ENCODE assay signal across 9 cellular contexts in genomic region chr11:38460901-38461300, GRCh38.
DNase-seq lines count a peak whose midpoint lies in the region; TF ChIP-seq lines count a peak whose summit lies in the region.
"Had no signal": no experiment of that assay in that cellular context is flagged by ENCODE, and none has a peak within 500 bp of the region (broad histone marks: within the 10 kb centered on the region; RNA-seq: fewer than 3 reads in every experiment).

No MANE protein-coding gene starts in this region.

- CTCF ChIA-PET in HEK293 (lab: Yijun Ruan, JAX) (no interaction called here), PC-9 (lab: Charles Lee) (no interaction called here)

- intact Hi-C loops in PC-9 (cut with micrococcal nuclease; ENCODE audit: unreplicated experiment) = no loop called here
- intact Hi-C loops in spleen (cut with DNase I; ENCODE audit: low total_unique reads) = no loop called here

- WGBS in spleen, 5 donors = 18 to 39% (median 27%) methylated on average over 2 of the region's 2 CpGs

- no peaks in the 10 kb centered on the region for H3K9me2 ChIP-seq in PC-9 (ENCODE audit: insufficient read depth)

- no TSS peak for BruUV-seq in PC-9 (replicated peaks; lab: Mats Ljungman, UMichigan)

- POLR2A ChIA-PET in HEK293 (lab: Yijun Ruan, JAX) (no interaction called here), PC-9 (lab: Charles Lee; ENCODE audit: unreplicated experiment) (interaction anchor here (0.6 kb wide), 1 partner anchor 188 kb away, joined by 3 read pairs; no protein-coding TSS in a partner anchor)

- peak overlapping the region; percentile 7; the same call in 1 of the 2 replicates for H3K4me2 ChIP-seq in PC-9

- no peak for TF ChIP-seq POLR2A in spleen (IDR thresholded peaks at IDR 0.05)

- H4K20me1 ChIP-seq in PC-9 (ENCODE audit: insufficient read depth) = no peaks in the 10 kb centered on the region

- H3F3A ChIP-seq in PC-9 (ENCODE audit: insufficient read depth, low read depth) = peaks cover 7% of the 10 kb centered on the region; the same call in 1 of the 2 replicates

- peak; percentile 59 to 73 for DNase-seq in PC-9
- DNase-seq in fibroblast of mammary gland (ENCODE audit: low read depth) = peak; percentile 68
- DNase-seq in retinal pigment epithelial cell (ENCODE audit: low read depth) = peak; percentile 73
- no peak for DNase-seq in AML-193 (lab: John Stamatoyannopoulos, UW)
- DNase-seq in spleen = no peak
- DNase-seq in amniotic stem cell (lab: John Stamatoyannopoulos, UW) = no peak
- DNase-seq in NCI-H187 (lab: John Stamatoyannopoulos, UW) = no peak

- H3K9me3 ChIP-seq in HEK293 (ENCODE audit: control insufficient read depth, insufficient read depth, low read depth, low read length) (no peaks in the 10 kb centered on the region), PC-9 (ENCODE audit: insufficient read depth, low read depth) (no peaks in the 10 kb centered on the region; the same call in 1 of the 2 replicates), spleen (peaks cover 0 to 11% (median 0%) of the 10 kb centered on the region in 8 donors)

- no peak overlapping the region for H2AFZ ChIP-seq in PC-9

- no peak for TF ChIP-seq CTCF in HEK293 (tag by site-specific recombination; IDR thresholded peaks at IDR 0.05)
- TF ChIP-seq CTCF in PC-9 (conservative IDR thresholded peaks at IDR 0.05) = no peak
- no peak for TF ChIP-seq CTCF in fibroblast of mammary gland (conservative IDR thresholded peaks at IDR 0.05; ENCODE audit: control insufficient read depth, insufficient read depth, low read depth, low read length)
- no peak for TF ChIP-seq CTCF in retinal pigment epithelial cell (conservative IDR thresholded peaks at IDR 0.05; ENCODE audit: low read depth, low read length)
- TF ChIP-seq CTCF in spleen (IDR thresholded peaks at IDR 0.05 in 8 of 11, conservative IDR thresholded peaks at IDR 0.05 in 3 of 11) = no peak

- H3K27ac ChIP-seq in HEK293 (ENCODE audit: extremely low read depth, low read depth, low read length) (no peak overlapping the region), PC-9 (no peak overlapping the region), spleen (no peak overlapping the region)
- H3K27ac ChIP-seq: coronary artery had no signal

- H3K36me3 ChIP-seq in HEK293 (ENCODE audit: control insufficient read depth in 2 of 2, insufficient read depth in 1 of 2, low read length in 2 of 2) (no peaks in the 10 kb centered on the region), PC-9 (ENCODE audit: low read depth) (no peaks in the 10 kb centered on the region), spleen (no peaks in the 10 kb centered on the region)

- H3K4me3 ChIP-seq in HEK293 (ENCODE audit: low read depth, low read length) (no peak overlapping the region), PC-9 (no peak overlapping the region), fibroblast of mammary gland (ENCODE audit: control insufficient read depth, low read depth, low read length) (no peak overlapping the region), retinal pigment epithelial cell (ENCODE audit: low read length) (no peak overlapping the region), spleen (no peak overlapping the region)
- H3K4me3 ChIP-seq: coronary artery had no signal

- no peaks in the 10 kb centered on the region for H3K79me2 ChIP-seq in PC-9 (ENCODE audit: low read depth)

- no peaks in the 10 kb centered on the region for H3K27me3 ChIP-seq in PC-9 (ENCODE audit: insufficient read depth, low read depth)
- H3K27me3 ChIP-seq in spleen (replicated peaks in 1 of 7) = no peaks in the 10 kb centered on the region

- H3K4me1 ChIP-seq in HEK293 (ENCODE audit: control insufficient read depth, insufficient read depth, low read length) = no peaks in the 10 kb centered on the region
- H3K4me1 ChIP-seq in PC-9 (replicated peaks; ENCODE audit: insufficient read depth) = peaks cover 18% of the 10 kb centered on the region
- no peaks in the 10 kb centered on the region for H3K4me1 ChIP-seq in spleen

TF ChIP-seq in HEK293, 187 proteins besides CTCF, POLR2A, EP300 and RAD21:
- TF ChIP-seq BCL6B (tag by site-specific recombination; IDR thresholded peaks at IDR 0.05) (no peak), ZNF707 (tag by site-specific recombination; IDR thresholded peaks at IDR 0.05) (no peak), ZNF629 (tag by site-specific recombination; IDR thresholded peaks at IDR 0.05) (peak; percentile 34; the same call in 1 of the 2 replicates), ZNF239 (tag by site-specific recombination; IDR thresholded peaks at IDR 0.05) (no peak), PRDM6 (tag by site-specific recombination; IDR thresholded peaks at IDR 0.05) (peak; percentile 78)

Comparison
In these comparisons a context has a peak if more than half of its experiments do, and no peak if none do; other contexts are left out.
1. DNase-seq: peak in PC-9 (2 of 2), fibroblast of mammary gland (single experiment) and retinal pigment epithelial cell (single experiment); none in AML-193 (0 of 2), spleen (single experiment), amniotic stem cell (single experiment) and NCI-H187 (0 of 2).